Comparison of ENCODE assay signal across 12 cellular contexts in the genomic region with DNA sequence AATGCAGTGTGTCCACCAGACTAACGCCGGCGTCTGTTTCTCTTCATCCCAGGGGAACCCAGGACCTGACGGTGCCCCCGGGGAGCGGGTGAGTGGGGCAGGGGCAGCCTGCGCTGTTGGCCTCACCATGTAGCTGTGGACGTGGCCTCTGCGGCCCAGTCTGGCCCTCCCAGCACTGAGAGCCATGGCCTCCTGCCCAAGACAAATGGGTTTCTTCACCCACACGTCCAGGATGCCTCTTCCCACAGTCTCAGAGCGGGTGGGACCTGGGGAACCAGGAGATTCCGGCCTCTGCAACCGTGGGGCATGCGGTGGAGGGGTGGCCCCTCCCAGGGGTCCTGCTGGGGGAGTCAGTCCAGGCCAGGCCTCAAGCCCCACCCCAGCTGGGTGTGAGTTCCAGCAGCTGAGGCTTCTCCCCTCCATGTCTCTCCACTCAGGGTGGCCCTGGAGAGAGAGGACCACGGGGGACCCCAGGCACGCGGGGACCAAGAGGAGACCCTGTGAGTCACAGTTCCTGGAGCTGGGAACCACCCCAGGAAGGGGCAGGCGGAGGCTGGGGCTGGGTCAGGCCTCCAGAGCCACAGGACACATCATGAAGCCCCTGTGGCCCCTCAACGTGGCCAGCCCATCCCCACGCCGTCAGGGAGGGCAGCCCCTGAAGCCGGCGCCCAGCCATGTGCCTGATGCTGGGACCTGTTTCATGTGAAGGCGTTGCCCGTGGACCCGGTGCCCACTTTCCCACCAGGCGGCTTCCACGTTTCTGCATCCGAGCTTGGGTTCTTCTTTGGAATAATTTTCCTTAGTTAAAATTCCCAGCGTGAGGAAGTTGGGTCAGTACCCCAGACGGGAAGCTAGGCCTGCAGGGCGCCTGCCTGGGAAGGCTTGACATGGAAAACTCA. TPM values are rescaled to one million over a fixed set of nuclear protein-coding genes. Genes with fewer than 3 reads are reported as not detected.
DNase-seq lines count a peak whose midpoint lies in the region; ATAC-seq and TF ChIP-seq lines count a peak whose summit lies in the region.
"Had no signal": no experiment of that assay in that cellular context is flagged by ENCODE, and none has a peak within 500 bp of the region (broad histone marks: within the 10 kb centered on the region; RNA-seq: fewer than 3 reads in every experiment).

No MANE protein-coding gene starts in this region.

- H3K9me3 ChIP-seq in Peyer's patch (no peaks in the 10 kb centered on the region), heart right ventricle (no peaks in the 10 kb centered on the region)

- intact Hi-C loops in heart right ventricle (cut with DNase I) (loop anchor here in 1 of 10 donors (10.0 kb wide), 1 partner anchor 122 kb away; no protein-coding TSS in a partner anchor), sciatic nerve (cut with DNase I) (loop anchor here (10.0 kb wide), 1 partner anchor 52 kb away; no protein-coding TSS in a partner anchor)

- peaks cover 0 to 5% (median 0%) of the 10 kb centered on the region in 3 donors for H3K36me3 ChIP-seq in Peyer's patch
- H3K36me3 ChIP-seq in heart right ventricle: peaks cover 0 to 91% (median 43%) of the 10 kb centered on the region in 9 donors

- peak; percentile 67 for DNase-seq in AG10803 (ENCODE audit: low read depth)
- peak; percentile 8 to 43 (median 43) for DNase-seq in Peyer's patch
- peak; percentile 6 to 25 for DNase-seq in heart right ventricle
- peak; percentile 56 for DNase-seq in sciatic nerve (ENCODE audit: low spot score)
- DNase-seq in NCI-H345 (lab: John Stamatoyannopoulos, UW): no peak
- DNase-seq in NAMALWA (ENCODE audit: low spot score): no peak
- DNase-seq in NOMO-1 treated with DMSO at 0.1 percent for 48 hours (lab: John Stamatoyannopoulos, UW; ENCODE audit: unreplicated experiment): no peak
- DNase-seq in AG20443 (ENCODE audit: low spot score): no peak
- DNase-seq: NCI-H446 treated with DMSO at 0.1 percent for 48 hours had no signal

- H3K4me3 ChIP-seq in AG10803 (ENCODE audit: low read length): 0 out of 2 replicates have a peak overlapping the region, but pooled peaks have one; percentile 3
- H3K4me3 ChIP-seq in Peyer's patch: no peak overlapping the region
- H3K4me3 ChIP-seq in heart right ventricle: no peak overlapping the region

- no peaks in the 10 kb centered on the region for H3K4me1 ChIP-seq in Peyer's patch
- peaks cover 0 to 30% (median 8%) of the 10 kb centered on the region in 9 donors for H3K4me1 ChIP-seq in heart right ventricle

- no peak for TF ChIP-seq POLR2A in Peyer's patch (IDR thresholded peaks at IDR 0.05)

- H3K27ac ChIP-seq in Peyer's patch (peak overlapping the region in 1 of 4 donors; percentile 39), heart right ventricle (peak overlapping the region; percentile 5 to 83 (median 55))
- H3K27ac ChIP-seq: RWPE1, VCaP had no signal

- H3K27me3 ChIP-seq in Peyer's patch (no peaks in the 10 kb centered on the region), heart right ventricle (no peaks in the 10 kb centered on the region)

- peak in 7 of 8 donors; percentile 5 to 25 (median 17) for ATAC-seq in heart right ventricle
- ATAC-seq in sciatic nerve: peak; percentile 2
- ATAC-seq: HCT116 had no signal

- 80 to 86% methylated on average over 32 of the region's 32 CpGs for WGBS in heart right ventricle, 2 donors

- TF ChIP-seq CTCF in AG10803 (conservative IDR thresholded peaks at IDR 0.05; ENCODE audit: low read length) (no peak), Peyer's patch (IDR thresholded peaks at IDR 0.05) (no peak), heart right ventricle (IDR thresholded peaks at IDR 0.05) (no peak)

RNA-seq across cellular contexts. Expression of gene COL6A1, which starts 11.0 kb away (rescaled TPM):
- total RNA-seq in Peyer's patch (100 to 1,000 TPM in 3 of 4 donors, 10 to 100 TPM in 1; 37.7 to 458 (median 161) TPM), heart right ventricle (100 to 1,000 TPM in 5 of 10 donors, 10 to 100 TPM in 5; 71.9 to 260 (median 100) TPM), sciatic nerve (247 TPM)
- polyA plus RNA-seq in heart right ventricle: 100 to 1,000 TPM; 209 to 388 TPM

Comparison
In these comparisons a context has a peak if more than half of its experiments do, and no peak if none do; other contexts are left out.
1. DNase-seq: peak in AG10803 (single experiment), Peyer's patch (3 of 3), heart right ventricle (2 of 2) and sciatic nerve (single experiment); none in NCI-H345 (single experiment), NAMALWA (single experiment), NOMO-1 treated with DMSO at 0.1 percent for 48 hours (single experiment) and AG20443 (single experiment).